17 cellular contexts compared by ENCODE assay signal in genomic region chr12:2214411-2214810, GRCh38.
A peak's percentile ranks its signal among the peaks of the same experiment; 100 is the strongest.
DNase-seq lines count a peak whose midpoint lies in the region; ATAC-seq, FAIRE-seq and TF ChIP-seq lines count a peak whose summit lies in the region.
"Had no signal": no experiment of that assay in that cellular context is flagged by ENCODE, and none has a peak within 500 bp of the region (broad histone marks: within the 10 kb centered on the region; RNA-seq: fewer than 3 reads in every experiment).

No MANE protein-coding gene starts in this region.

- DNase-seq in NOMO-1 treated with DMSO at 0.1 percent for 48 hours (lab: John Stamatoyannopoulos, UW; ENCODE audit: unreplicated experiment), result peak; percentile 10
- DNase-seq in NOMO-1 treated with dmso at 0.1 percent for 144 hours (lab: John Stamatoyannopoulos, UW; ENCODE audit: unreplicated experiment), result no peak
- DNase-seq in fibroblast of mammary gland (ENCODE audit: low read depth), result peak; percentile 23
- DNase-seq in mucosa of gallbladder (ENCODE audit: low spot score), result peak; percentile 12
- peak; percentile 12 for DNase-seq in small intestine
- no peak for DNase-seq in NCI-H2081 (lab: John Stamatoyannopoulos, UW)
- DNase-seq in RCC 7860 (ENCODE audit: low spot score), result no peak
- DNase-seq: Caco-2; CD4-positive, CD25-positive, alpha-beta regulatory T cell; DMS53; NCI-H1092 treated with DMSO at 0.1 percent for 48 hours; NCI-H446; PC-9 had no signal

- H3K27ac ChIP-seq in small intestine (ENCODE audit: low read depth in 1 of 2, low read length in 1 of 2), result no peak overlapping the region
- H3K27ac ChIP-seq: 22Rv1, KMS-11, PC-9 had no signal

- ATAC-seq in HG02884 (IDR thresholded peaks at IDR 0.05; ENCODE audit: unreplicated experiment), result no peak

- WGBS in small intestine, 3 donors, result 55 to 77% (median 65%) methylated on average over 8 of the region's 8 CpGs

- TF ChIP-seq CTCF in fibroblast of mammary gland (conservative IDR thresholded peaks at IDR 0.05; ENCODE audit: control insufficient read depth, insufficient read depth, low read depth, low read length), result no peak

- H3K4me1 ChIP-seq in small intestine (ENCODE audit: control insufficient read depth in 2 of 2, insufficient read depth in 1 of 2, low read depth in 1 of 2, low read length in 1 of 2), result no peaks in the 10 kb centered on the region

- H3K4me3 ChIP-seq in fibroblast of mammary gland (ENCODE audit: control insufficient read depth, low read depth, low read length) (no peak overlapping the region), small intestine (ENCODE audit: low read depth in 1 of 2, low read length in 2 of 2) (no peak overlapping the region)
- H3K4me3 ChIP-seq: PC-9 had no signal

- H3K36me3 ChIP-seq in small intestine (ENCODE audit: control insufficient read depth in 2 of 2, insufficient read depth in 2 of 2, low read length in 2 of 2), result no peaks in the 10 kb centered on the region

- H3K27me3 ChIP-seq in small intestine (ENCODE audit: control insufficient read depth in 2 of 2, insufficient read depth in 2 of 2, low read length in 2 of 2), result no peaks in the 10 kb centered on the region

- FAIRE-seq in small intestine (lab: Jason Lieb, UNC), result no peak
- FAIRE-seq in RCC 7860 (lab: Jason Lieb, UNC), result no peak
- FAIRE-seq: H1 had no signal

- H3K9me3 ChIP-seq in small intestine (ENCODE audit: control insufficient read depth, low read depth), result no peaks in the 10 kb centered on the region
- H3K9me3 ChIP-seq: Caco-2 had no signal

Comparison
In these comparisons a context has a peak if more than half of its experiments do, and no peak if none do; other contexts are left out.
1. DNase-seq: peak in NOMO-1 treated with DMSO at 0.1 percent for 48 hours (single experiment), fibroblast of mammary gland (single experiment), mucosa of gallbladder (single experiment) and small intestine (single experiment); none in NOMO-1 treated with dmso at 0.1 percent for 144 hours (single experiment), NCI-H2081 (0 of 2) and RCC 7860 (single experiment).